9 cellular contexts compared by ENCODE assay signal in genomic region chr16:68227183-68227793, GRCh38. TPM values are rescaled to one million over a fixed set of nuclear protein-coding genes. Genes with fewer than 3 reads are reported as not detected.
A peak's percentile ranks its signal among the peaks of the same experiment; 100 is the strongest.
DNase-seq lines count a peak whose midpoint lies in the region; ATAC-seq and TF ChIP-seq lines count a peak whose summit lies in the region.
"Had no signal": no experiment of that assay in that cellular context is flagged by ENCODE, and none has a peak within 500 bp of the region (broad histone marks: within the 10 kb centered on the region; RNA-seq: fewer than 3 reads in every experiment).

No MANE protein-coding gene starts in this region.

- peaks cover 6 to 22% of the 10 kb centered on the region in 2 donors for H3K4me1 Mint-ChIP-seq in effector memory CD8-positive, alpha-beta T cell (ENCODE audit: low read depth in 2 of 2)

- no peaks in the 10 kb centered on the region for H3K27me3 Mint-ChIP-seq in effector memory CD8-positive, alpha-beta T cell

- no peak overlapping the region for H3K27ac ChIP-seq in DOHH2 (ENCODE audit: low read depth, low read length)
- H3K27ac ChIP-seq in Karpas-422 (ENCODE audit: low read length), result peak overlapping the region; percentile 69
- peak overlapping the region; percentile 68 to 85 (median 75) for H3K27ac ChIP-seq in gastrocnemius medialis
- H3K27ac ChIP-seq: epithelial cell of prostate had no signal

- no peaks in the 10 kb centered on the region for H3K79me2 ChIP-seq in DOHH2 (ENCODE audit: control insufficient read depth, low read length)
- peaks cover 22% of the 10 kb centered on the region for H3K79me2 ChIP-seq in Karpas-422 (ENCODE audit: low read length)

- ATAC-seq in effector memory CD8-positive, alpha-beta T cell (replicated peaks), result no peak
- ATAC-seq in gastrocnemius medialis (peak in 1 of 2 donors; percentile 18), HG02870 (IDR thresholded peaks at IDR 0.05; ENCODE audit: unreplicated experiment) (no peak)

- TF ChIP-seq POLR2A in gastrocnemius medialis (IDR thresholded peaks at IDR 0.05), result no peak

- peak overlapping the region in 1 of 2 donors; percentile 3 for H3K4me3 Mint-ChIP-seq in effector memory CD8-positive, alpha-beta T cell

- H3K27ac Mint-ChIP-seq in effector memory CD8-positive, alpha-beta T cell, result peak overlapping the region; percentile 44 to 70

- intact Hi-C loops in gastrocnemius medialis (cut with DNase I; ENCODE audit: low total_unique reads), result no loop called here

- peak overlapping the region; percentile 2; the same call in 1 of the 2 replicates for H3K4me2 ChIP-seq in DOHH2 (ENCODE audit: low read length)
- H3K4me2 ChIP-seq in Karpas-422 (ENCODE audit: low read depth, low read length, poor library complexity, severe bottlenecking), result no peak overlapping the region

- no peak overlapping the region for H2AFZ ChIP-seq in Karpas-422 (ENCODE audit: low read length)

- H3K9me3 Mint-ChIP-seq in effector memory CD8-positive, alpha-beta T cell, result no peaks in the 10 kb centered on the region

- H3K36me3 Mint-ChIP-seq in effector memory CD8-positive, alpha-beta T cell (ENCODE audit: insufficient read depth), result peaks cover 60% of the 10 kb centered on the region

- H3K9me2 ChIP-seq in DOHH2 (replicated peaks; ENCODE audit: control insufficient read depth, low read length), result no peaks in the 10 kb centered on the region
- no peaks in the 10 kb centered on the region for H3K9me2 ChIP-seq in Karpas-422 (replicated peaks; ENCODE audit: insufficient read depth, low read length)

- peaks cover 26% of the 10 kb centered on the region for H3K4me1 ChIP-seq in DOHH2 (ENCODE audit: control insufficient read depth, low read length)
- peaks cover 48% of the 10 kb centered on the region for H3K4me1 ChIP-seq in Karpas-422 (ENCODE audit: low read length)
- H3K4me1 ChIP-seq in gastrocnemius medialis, result peaks cover 32 to 34% of the 10 kb centered on the region in 2 donors

- H3K9ac ChIP-seq in Karpas-422 (ENCODE audit: low read length), result no peak overlapping the region

- in situ Hi-C loops in gastrocnemius medialis (cut with MboI; ENCODE audit: low sequenced_read_pairs in 4 of 4), result loop anchor here in 2 of 4 donors (5.0 to 25.0 kb wide), 2 partner anchors 135 to 415 kb away; partner anchors contain the start of genes RANBP10 (in 1 of the 2) and TSNAXIP1 (in 1 of the 2)

- no peaks in the 10 kb centered on the region for H3K27me3 ChIP-seq in DOHH2 (ENCODE audit: control insufficient read depth, low read length)
- H3K27me3 ChIP-seq in Karpas-422 (ENCODE audit: low read length), result no peaks in the 10 kb centered on the region
- H3K27me3 ChIP-seq in gastrocnemius medialis, result no peaks in the 10 kb centered on the region

- H3K9me3 ChIP-seq in DOHH2 (ENCODE audit: control insufficient read depth, insufficient read depth, low read length) (no peaks in the 10 kb centered on the region), Karpas-422 (ENCODE audit: low read length) (no peaks in the 10 kb centered on the region), gastrocnemius medialis (no peaks in the 10 kb centered on the region)

- peaks cover 18% of the 10 kb centered on the region for H3K36me3 ChIP-seq in DOHH2 (ENCODE audit: control insufficient read depth, low read length)
- no peaks in the 10 kb centered on the region for H3K36me3 ChIP-seq in Karpas-422 (ENCODE audit: insufficient read depth, low read length)
- no peaks in the 10 kb centered on the region for H3K36me3 ChIP-seq in gastrocnemius medialis

- H4K20me1 ChIP-seq in DOHH2 (ENCODE audit: control insufficient read depth, insufficient read depth, low read depth, low read length) (no peaks in the 10 kb centered on the region), Karpas-422 (ENCODE audit: insufficient read depth, low read depth, low read length) (no peaks in the 10 kb centered on the region)

- TF ChIP-seq CTCF in DOHH2 (IDR thresholded peaks at IDR 0.05; ENCODE audit: low read depth, low read length, poor library complexity, severe bottlenecking), result no peak
- TF ChIP-seq CTCF in gastrocnemius medialis (IDR thresholded peaks at IDR 0.05 in 4 of 5, conservative IDR thresholded peaks at IDR 0.05 in 1 of 5), result no peak

- H3K4me3 ChIP-seq in DOHH2 (ENCODE audit: low read length), result no peak overlapping the region
- no peak overlapping the region for H3K4me3 ChIP-seq in Karpas-422 (ENCODE audit: low read length)
- no peak overlapping the region for H3K4me3 ChIP-seq in gastrocnemius medialis

- DNase-seq in Karpas-422 (no peak), gastrocnemius medialis (no peak), NCI-H146 treated with DMSO at 0.1 percent for 48 hours (lab: John Stamatoyannopoulos, UW; ENCODE audit: unreplicated experiment) (no peak), HCEC 1CT (no peak)
- DNase-seq in effector memory CD8-positive, alpha-beta T cell, result no peak

- peaks cover 9% of the 10 kb centered on the region; the same call in 1 of the 2 replicates for H3F3A ChIP-seq in DOHH2 (ENCODE audit: control insufficient read depth, insufficient read depth)

RNA-seq across cellular contexts. Expression of gene ESRP2, which starts 8.6 kb away (rescaled TPM):
- total RNA-seq in Karpas-422 (2014; rRNA removed; shearing (Covaris generic); ENCODE audit: low replicate concordance), result not detected in 2 replicates
- total RNA-seq in gastrocnemius medialis, result under 1 TPM in 3 of 4 donors, not detected in 1; 0.11 to 0.51 (median 0.13) TPM
- total RNA-seq: T-helper 1 cell treated with Interleukin-12 subunit alpha and Interleukin-12 subunit beta and Interleukin-4 antibody, amounts not matched to agents 30 ng/mL and 1 ng/mL, for 36 hours had no signal

RNA-seq across cellular contexts. Expression of gene PLA2G15, which starts 17.9 kb away (rescaled TPM):
- 8.7 and 14.3 TPM in 2 replicates for total RNA-seq in Karpas-422 (2014; rRNA removed; shearing (Covaris generic); ENCODE audit: low replicate concordance)
- 10 to 100 TPM; 67.8 to 91.3 (median 84.8) TPM for total RNA-seq in gastrocnemius medialis

RNA-seq across cellular contexts. Expression of gene SLC7A6, which starts 37.0 kb away (rescaled TPM):
- 44.2 and 83.2 TPM in 2 replicates for total RNA-seq in Karpas-422 (2014; rRNA removed; shearing (Covaris generic); ENCODE audit: low replicate concordance)
- total RNA-seq in gastrocnemius medialis, result 100 to 1,000 TPM in 3 of 4 donors, 10 to 100 TPM in 1; 97.3 to 205 (median 117) TPM
